ENCODE assay signal across 9 cellular contexts in genomic region chr1:43582162-43582566, GRCh38. TPM values are rescaled to one million over a fixed set of nuclear protein-coding genes. Genes with fewer than 3 reads are reported as not detected.
DNase-seq lines count a peak whose midpoint lies in the region; ATAC-seq and TF ChIP-seq lines count a peak whose summit lies in the region.
"Had no signal": no experiment of that assay in that cellular context is flagged by ENCODE, and none has a peak within 500 bp of the region (broad histone marks: within the 10 kb centered on the region; RNA-seq: fewer than 3 reads in every experiment).

No MANE protein-coding gene starts in this region.

- H3K4me3 ChIP-seq in heart right ventricle (no peak overlapping the region), IMR-90 (ENCODE audit: insufficient read depth, low read depth, low read length) (no peak overlapping the region), dorsolateral prefrontal cortex (no peak overlapping the region)
- H3K4me3 ChIP-seq: thyroid gland had no signal

- TF ChIP-seq CTCF in heart right ventricle (IDR thresholded peaks at IDR 0.05) (no peak), IMR-90 (conservative IDR thresholded peaks at IDR 0.05; ENCODE audit: low read depth, low read length) (no peak), dorsolateral prefrontal cortex (IDR thresholded peaks at IDR 0.05 in 54 of 56, conservative IDR thresholded peaks at IDR 0.05 in 2 of 56; ENCODE audit: low read depth in 1 of 56, partially characterized antibody in 56 of 56) (no peak)

- H3K56ac ChIP-seq in IMR-90 (ENCODE audit: extremely low read depth, insufficient read depth, low read length): no peak overlapping the region

- DNase-seq in heart right ventricle (no peak), cardiac septum (ENCODE audit: low spot score) (no peak), IMR-90 (peak; percentile 96), SK-MEL-5 (ENCODE audit: low read depth, low spot score) (peak; percentile 12), dorsolateral prefrontal cortex (peak in 7 of 10 donors; percentile 47 to 82 (median 73)), posterior cingulate gyrus (peak in 8 of 10 donors; percentile 35 to 94 (median 62)), SKM-1 treated with dmso at 0.1 percent for 144 hours (lab: John Stamatoyannopoulos, UW; ENCODE audit: unreplicated experiment) (no peak)
- no peak for DNase-seq in stimulated activated naive CD4-positive, alpha-beta T cell (lab: John Stamatoyannopoulos, UW)

- H3K79me1 ChIP-seq in IMR-90 (ENCODE audit: low read depth in 1 of 2, low read length in 2 of 2): peaks cover 5 to 39% of the 10 kb centered on the region in 2 experiments; a peak in 3 of 4 replicates

- H4K91ac ChIP-seq in IMR-90 (ENCODE audit: insufficient read depth, low read depth, low read length): no peak overlapping the region

- POLR2A ChIA-PET in IMR-90 (lab: Charles Lee; ENCODE audit: unreplicated experiment): no interaction called here

- no peak overlapping the region for H3K4me2 ChIP-seq in IMR-90 (ENCODE audit: low read depth, low read length)

- H4K20me1 ChIP-seq in IMR-90 (ENCODE audit: insufficient read depth, low read length): peaks cover 6% of the 10 kb centered on the region; the same call in 1 of the 2 replicates

- H3K9me1 ChIP-seq in IMR-90 (ENCODE audit: insufficient read depth, low read length): peaks cover 18% of the 10 kb centered on the region

- dilution Hi-C loops in IMR-90 (cut with HindIII; ENCODE audit: low sequenced_read_pairs, unreplicated experiment): no loop called here

- H3K23ac ChIP-seq in IMR-90 (ENCODE audit: low read depth, low read length): no peak overlapping the region

- H2BK5ac ChIP-seq in IMR-90 (ENCODE audit: low read depth, low read length, poor library complexity, severe bottlenecking): peak overlapping the region; percentile 35

- TF ChIP-seq RAD21 in IMR-90 (IDR thresholded peaks at IDR 0.05; ENCODE audit: low read length): no peak

- CTCF ChIA-PET in IMR-90 (lab: Yijun Ruan, JAX): no interaction called here

- H3K4me1 ChIP-seq in heart right ventricle (no peaks in the 10 kb centered on the region), IMR-90 (ENCODE audit: control insufficient read depth, insufficient read depth, low read length) (peaks cover 7% of the 10 kb centered on the region)

- H3K4ac ChIP-seq in IMR-90 (ENCODE audit: low read depth, low read length): peak overlapping the region; percentile 4; the same call in 1 of the 2 replicates

- H2AFZ ChIP-seq in IMR-90 (replicated peaks; ENCODE audit: low read length, poor library complexity): peak overlapping the region; percentile 73

- H3K27me3 ChIP-seq in heart right ventricle (no peaks in the 10 kb centered on the region), IMR-90 (ENCODE audit: control insufficient read depth, insufficient read depth, low read length) (no peaks in the 10 kb centered on the region), dorsolateral prefrontal cortex (no peaks in the 10 kb centered on the region)
- H3K27me3 ChIP-seq: thyroid gland had no signal

- ATAC-seq in heart right ventricle (peak in 6 of 8 donors; percentile 17 to 75 (median 46)), IMR-90 (ENCODE audit: low read depth) (peak; percentile 99)

- H3K18ac ChIP-seq in IMR-90 (ENCODE audit: low read depth, low read length): no peak overlapping the region

- no peak overlapping the region for H3K9ac ChIP-seq in IMR-90 (ENCODE audit: low read depth, low read length)

- 84 to 92% methylated on average over 5 of the region's 5 CpGs for WGBS in heart right ventricle, 2 donors
- no CpG with 5 or more reads among the region's 5 CpGs for WGBS in IMR-90 (ENCODE audit: extremely low coverage in 2 of 2, insufficient read length in 1 of 2), 2 experiments

- intact Hi-C loops in heart right ventricle (cut with DNase I): no loop called here
- intact Hi-C loops in cardiac septum (cut with DNase I): no loop called here
- intact Hi-C loops in IMR-90 (cut with micrococcal nuclease): no loop called here
- intact Hi-C loops in dorsolateral prefrontal cortex (cut with DNase I): no loop called here
- intact Hi-C loops in posterior cingulate gyrus (cut with DNase I): no loop called here

- no peak overlapping the region for H3K27ac ChIP-seq in heart right ventricle
- no peak overlapping the region for H3K27ac ChIP-seq in IMR-90 (ENCODE audit: insufficient read depth, low read length)
- H3K27ac ChIP-seq in dorsolateral prefrontal cortex: peak overlapping the region in 3 of 59 donors; percentile 18 to 53 (median 27)
- H3K27ac ChIP-seq: thyroid gland had no signal

- BruUV-seq in IMR-90 (replicated peaks; lab: Mats Ljungman, UMichigan): no TSS peak

- H2BK15ac ChIP-seq in IMR-90 (ENCODE audit: low read depth, low read length): no peak overlapping the region

- no peak overlapping the region for H2BK20ac ChIP-seq in IMR-90 (ENCODE audit: low read depth, low read length)

- H2BK120ac ChIP-seq in IMR-90 (ENCODE audit: low read depth, low read length): no peak overlapping the region; the same call in 1 of the 2 replicates

- TF ChIP-seq POLR2A in IMR-90 (IDR thresholded peaks at IDR 0.05; ENCODE audit: low read depth, low read length): no peak

- peak overlapping the region in 1 of 2 experiments; percentile 32; a peak in 1 of 4 replicates for H4K8ac ChIP-seq in IMR-90 (ENCODE audit: low read depth in 2 of 2, low read length in 2 of 2)

- H3K36me3 ChIP-seq in heart right ventricle (no peaks in the 10 kb centered on the region), IMR-90 (ENCODE audit: control insufficient read depth, insufficient read depth, low read length) (peaks cover 15% of the 10 kb centered on the region; the same call in 1 of the 2 replicates)

- 0 out of 2 replicates have a peak overlapping the region, but pooled peaks have one; percentile 0 for H3K14ac ChIP-seq in IMR-90 (replicated peaks; ENCODE audit: low read depth, low read length)

- H2AK5ac ChIP-seq in IMR-90 (ENCODE audit: low read depth, low read length): peak overlapping the region; percentile 55

- peak overlapping the region; percentile 92 for H2AK9ac ChIP-seq in IMR-90 (replicated peaks; ENCODE audit: low read depth, low read length, poor library complexity)

- H4K5ac ChIP-seq in IMR-90 (ENCODE audit: low read depth, low read length): no peak overlapping the region

- in situ Hi-C loops in IMR-90 (cut with MboI; ENCODE audit: low sequenced_read_pairs) (no loop called here), SK-MEL-5 (cut with HindIII; ENCODE audit: low pct_unique_long_range_greater_than_20kb, low sequenced_read_pairs) (no loop called here)

- H3K9me3 ChIP-seq in heart right ventricle (no peaks in the 10 kb centered on the region), IMR-90 (ENCODE audit: control insufficient read depth, insufficient read depth, low read length) (no peaks in the 10 kb centered on the region)
- H3K9me3 ChIP-seq: thyroid gland had no signal

TF ChIP-seq in IMR-90, 13 proteins besides CTCF, POLR2A, EP300 and RAD21:
- peak; percentile 51 for TF ChIP-seq MAZ (IDR thresholded peaks at IDR 0.05; ENCODE audit: borderline replicate concordance, low read depth, low read length)
- peak; percentile 80 for TF ChIP-seq USF2 (IDR thresholded peaks at IDR 0.05; ENCODE audit: low read depth, low read length)
- TF ChIP-seq MAFK (IDR thresholded peaks at IDR 0.05; ENCODE audit: low read depth, low read length): no peak
- TF ChIP-seq RCOR1 (IDR thresholded peaks at IDR 0.05; ENCODE audit: insufficient replicate concordance, low read length): no peak
- 0 out of 2 replicates have a peak, but pooled peaks have one; percentile 12 for TF ChIP-seq BHLHE40 (IDR thresholded peaks at IDR 0.05; ENCODE audit: low read depth, low read length)
- TF ChIP-seq SMC3 (IDR thresholded peaks at IDR 0.05; ENCODE audit: low read depth, low read length): peak; percentile 28; the same call in 1 of the 2 replicates
- peak; percentile 74; the same call in 1 of the 2 replicates for TF ChIP-seq MXI1 (IDR thresholded peaks at IDR 0.05; ENCODE audit: borderline replicate concordance, low read depth, low read length)
- TF ChIP-seq ELK1 (IDR thresholded peaks at IDR 0.05; ENCODE audit: borderline replicate concordance, low read depth, low read length): no peak
- peak; percentile 78; the same call in 1 of the 2 replicates for TF ChIP-seq FOS (IDR thresholded peaks at IDR 0.05; ENCODE audit: low read depth, low read length)

RNA-seq across cellular contexts. Expression of gene PTPRF, which starts 51.5 kb away (rescaled TPM):
- 10 to 100 TPM in 1 of 10 donors, 1 to 10 TPM in 9; 2.5 to 10.3 (median 5.0) TPM for total RNA-seq in heart right ventricle
- 1 to 10 TPM; 1.7 to 2.6 TPM for polyA plus RNA-seq in heart right ventricle
- 9.1 TPM for total RNA-seq in cardiac septum
- 25.8 and 27.8 TPM in 2 replicates for total RNA-seq in IMR-90 (2012; rRNA removed)
- 92.3 and 103 TPM in 2 replicates for polyA plus RNA-seq in IMR-90 (2012; rRNA removed)
- polyA plus RNA-seq in IMR-90 (2012; cell fraction: cytosol; rRNA removed): 46.4 and 102 TPM in 2 replicates
- polyA plus RNA-seq in IMR-90 (2012; cell fraction: nucleus; rRNA removed; ENCODE audit: low replicate concordance): 122 and 210 TPM in 2 replicates
- 6.3 and 8.7 TPM in 2 replicates for total RNA-seq in SK-MEL-5 (2014; rRNA removed; shearing (Covaris generic))
- 30.8 and 40.2 TPM in 2 replicates for polyA plus RNA-seq in SK-MEL-5 (2015; cell fraction: cytosol; rRNA removed)
- 19.2 and 22.1 TPM in 2 replicates for polyA plus RNA-seq in SK-MEL-5 (2015; cell fraction: nucleus; rRNA removed)
- 100 to 1,000 TPM; 123 to 271 (median 184) TPM for total RNA-seq in dorsolateral prefrontal cortex

Comparison
In these comparisons a context has a peak if more than half of its experiments do, and no peak if none do; other contexts are left out.
1. DNase-seq: peak in IMR-90 (single experiment), SK-MEL-5 (single experiment), dorsolateral prefrontal cortex (7 of 10) and posterior cingulate gyrus (8 of 10); none in heart right ventricle (0 of 2), cardiac septum (single experiment), stimulated activated naive CD4-positive, alpha-beta T cell (0 of 6) and SKM-1 treated with dmso at 0.1 percent for 144 hours (single experiment).